Comparison of ENCODE assay signal across 7 cellular contexts in genomic region chr1:174021611-174022079, GRCh38. TPM values are rescaled to one million over a fixed set of nuclear protein-coding genes. Genes with fewer than 3 reads are reported as not detected.
DNase-seq lines count a peak whose midpoint lies in the region; TF ChIP-seq lines count a peak whose summit lies in the region.

No MANE protein-coding gene starts in this region.

- no CpG with 5 or more reads among the region's 35 CpGs for WGBS in H9 (ENCODE audit: extremely low coverage, insufficient read length, low lambda C conversion rate)

- no peaks in the 10 kb centered on the region for H3K36me3 ChIP-seq in effector memory CD4-positive, alpha-beta T cell (ENCODE audit: control insufficient read depth, insufficient read depth, low read length)

- in situ Hi-C loops in GM13977 (cut with MboI; ENCODE audit: low pct_unique_long_range_greater_than_20kb, low sequenced_read_pairs, unreplicated experiment), result no loop called here

- H3K9ac ChIP-seq in H9 (ENCODE audit: extremely low read depth, insufficient read length, low read length), result peak overlapping the region; percentile 92

- peak overlapping the region; percentile 93 for H3K4me3 Mint-ChIP-seq in H9

- peak overlapping the region; percentile 74 for H3K4me3 ChIP-seq in effector memory CD4-positive, alpha-beta T cell (ENCODE audit: insufficient read depth, low read depth, low read length, poor library complexity, severe bottlenecking)

- H3K4me1 ChIP-seq in H9 (ENCODE audit: insufficient read depth, low read length), result no peaks in the 10 kb centered on the region; the same call in 1 of the 2 replicates
- H3K4me1 ChIP-seq in effector memory CD4-positive, alpha-beta T cell (ENCODE audit: control insufficient read depth, insufficient read depth, low read length, poor library complexity, severe bottlenecking), result peaks cover 15% of the 10 kb centered on the region

- peaks cover 16% of the 10 kb centered on the region for H3K23me2 ChIP-seq in H9 (ENCODE audit: insufficient read length, low read depth, low read length, poor library complexity, severe bottlenecking)

- H3K4me1 Mint-ChIP-seq in H9, result peaks cover 37% of the 10 kb centered on the region in 2 experiments

- H3K4me2 ChIP-seq in H9 (ENCODE audit: insufficient read depth, insufficient read length, low read length), result peak overlapping the region; percentile 63

- H2BK15ac ChIP-seq in H9 (ENCODE audit: low read depth, low read length), result no peak overlapping the region

- H3T11ph ChIP-seq in H9 (ENCODE audit: low read length), result no peak overlapping the region

- H2BK5ac ChIP-seq in H9 (ENCODE audit: insufficient read length, low read length), result no peak overlapping the region

- no peaks in the 10 kb centered on the region for H3K27me3 ChIP-seq in H9 (ENCODE audit: insufficient read depth, low read length)
- no peaks in the 10 kb centered on the region for H3K27me3 ChIP-seq in effector memory CD4-positive, alpha-beta T cell (replicated peaks; ENCODE audit: control insufficient read depth, insufficient read depth, low read length, poor library complexity, severe bottlenecking)

- H2AK5ac ChIP-seq in H9 (ENCODE audit: insufficient read length, low read length), result no peak overlapping the region

- H3K27ac Mint-ChIP-seq in H9, result peak overlapping the region; percentile 86 to 92 (median 88)

- H4K5ac ChIP-seq in H9 (ENCODE audit: insufficient read length, low read depth, low read length), result no peak overlapping the region

- H2AFZ ChIP-seq in H9 (ENCODE audit: low read length), result no peak overlapping the region

- peaks cover 9% of the 10 kb centered on the region; the same call in 1 of the 2 replicates for H3K79me2 ChIP-seq in H9 (ENCODE audit: insufficient read depth, low read length)

- peak overlapping the region; percentile 90 for H3K14ac ChIP-seq in H9 (ENCODE audit: insufficient read depth, low read length)

- peaks cover 2% of the 10 kb centered on the region for H3K79me1 ChIP-seq in H9 (ENCODE audit: insufficient read depth, low read depth, low read length, poor library complexity, severe bottlenecking)

- no peak overlapping the region; the same call in 1 of the 2 replicates for H3K4ac ChIP-seq in H9 (ENCODE audit: low read depth, low read length)

- no peak overlapping the region for H2BK20ac ChIP-seq in H9 (ENCODE audit: low read depth, low read length, poor library complexity, severe bottlenecking)

- H3K27ac ChIP-seq in H9 (ENCODE audit: insufficient read length, low read depth, low read length), result no peak overlapping the region
- peak overlapping the region; percentile 86 for H3K27ac ChIP-seq in effector memory CD4-positive, alpha-beta T cell (ENCODE audit: insufficient read depth, low read length, poor library complexity, severe bottlenecking)

- no peak overlapping the region for H2BK12ac ChIP-seq in H9 (ENCODE audit: insufficient read length, low read depth, low read length)

- no peaks in the 10 kb centered on the region for H4K20me1 ChIP-seq in H9 (ENCODE audit: control insufficient read depth, insufficient read depth, insufficient read length)

- H3K36me3 Mint-ChIP-seq in H9 (ENCODE audit: insufficient read depth in 1 of 3, low read depth in 3 of 3), result peaks cover 0 to 4% (median 4%) of the 10 kb centered on the region in 3 experiments; a peak in 3 of 7 replicates

- peak overlapping the region; percentile 73 for H3K18ac ChIP-seq in H9 (ENCODE audit: insufficient read length, low read depth, low read length)

- no peak overlapping the region for H4K8ac ChIP-seq in H9 (replicated peaks; ENCODE audit: insufficient read length, low read depth, low read length)

- no peaks in the 10 kb centered on the region; a peak in 2 of 5 replicates for H3K9me3 Mint-ChIP-seq in H9

- H3K27me3 Mint-ChIP-seq in H9 (ENCODE audit: low read depth), result peaks cover under 1% of the 10 kb centered on the region; the same call in 1 of the 2 replicates

- H4K91ac ChIP-seq in H9 (ENCODE audit: insufficient read length, low read depth, low read length), result no peak overlapping the region

- H3K56ac ChIP-seq in H9 (ENCODE audit: insufficient read length, low read depth, low read length), result no peak overlapping the region

- H3K9me3 ChIP-seq in H9 (ENCODE audit: control insufficient read depth, low read depth, low read length), result no peaks in the 10 kb centered on the region
- no peaks in the 10 kb centered on the region for H3K9me3 ChIP-seq in effector memory CD4-positive, alpha-beta T cell (ENCODE audit: control insufficient read depth, low read length)

- no peak overlapping the region for H2BK120ac ChIP-seq in H9 (ENCODE audit: low read depth, low read length, poor library complexity, severe bottlenecking)

- DNase-seq in GM13977 (ENCODE audit: low spot score) (peak; percentile 32), H9 (peak; percentile 61), M059J (ENCODE audit: low read depth) (peak; percentile 61), medulla oblongata (ENCODE audit: extremely low spot score) (peak; percentile 53)
- DNase-seq in activated CD4-positive, alpha-beta T cell treated with anti-CD3 and anti-CD28 coated beads for 4 hours, result peak; percentile 24 to 34
- peak; percentile 2 to 13 (median 8) for DNase-seq in effector memory CD4-positive, alpha-beta T cell
- DNase-seq in stimulated activated CD8-positive, alpha-beta memory T cell treated with anti-CD3 and anti-CD28 coated beads, Interleukin-2, amount 100 ng/mL, for 48 hours (ENCODE audit: low read depth in 2 of 2), result peak; percentile 15 to 19

- no peak for TF ChIP-seq CTCF in GM13977 (IDR thresholded peaks at IDR 0.05; ENCODE audit: extremely low read depth, insufficient read depth, missing control alignments)
- TF ChIP-seq CTCF in H9 (conservative IDR thresholded peaks at IDR 0.05), result no peak

- no peak overlapping the region for H3K23ac ChIP-seq in H9 (ENCODE audit: insufficient read length, low read depth, low read length)

RNA-seq across cellular contexts. Expression of gene RC3H1, which starts 0.5 kb away (rescaled TPM):
- 33.3 and 36.1 TPM in 2 replicates for total RNA-seq in H9 (2021)
- total RNA-seq in M059J (2014; rRNA removed; shearing (Covaris generic)), result 10.3 and 13.1 TPM in 2 replicates

Comparison
In these comparisons a context has a peak if more than half of its experiments do, and no peak if none do; other contexts are left out.
1. DNase-seq: peak in every context shown above with its lines; median percentile 61 in H9; 61 in M059J; 53 in medulla oblongata; 32 in GM13977; 29 in activated CD4-positive, alpha-beta T cell treated with anti-CD3 and anti-CD28 coated beads for 4 hours; 17 in stimulated activated CD8-positive, alpha-beta memory T cell treated with anti-CD3 and anti-CD28 coated beads, Interleukin-2, amount 100 ng/mL, for 48 hours; 8 in effector memory CD4-positive, alpha-beta T cell.